Comparison of ENCODE assay signal across 9 cellular contexts in genomic region chr4:89929425-89930272, GRCh38. TPM values are rescaled to one million over a fixed set of nuclear protein-coding genes. Genes with fewer than 3 reads are reported as not detected.
A peak's percentile ranks its signal among the peaks of the same experiment; 100 is the strongest.
DNase-seq lines count a peak whose midpoint lies in the region; ATAC-seq and TF ChIP-seq lines count a peak whose summit lies in the region.
"Had no signal": no experiment of that assay in that cellular context is flagged by ENCODE, and none has a peak within 500 bp of the region (broad histone marks: within the 10 kb centered on the region; RNA-seq: fewer than 3 reads in every experiment).

No MANE protein-coding gene starts in this region.

- no peaks in the 10 kb centered on the region for H4K20me1 ChIP-seq in DND-41 (ENCODE audit: insufficient read depth, low read length)

- no peak overlapping the region for H2AFZ ChIP-seq in DND-41 (ENCODE audit: low read depth, low read length)

- intact Hi-C loops in esophagus squamous epithelium (cut with DNase I), result no loop called here
- intact Hi-C loops in right cardiac atrium (cut with DNase I), result no loop called here

- no peak overlapping the region for H3K4me2 ChIP-seq in DND-41 (ENCODE audit: insufficient read depth, low read length)

- H3K27ac ChIP-seq in DND-41 (ENCODE audit: low read length) (no peak overlapping the region), esophagus squamous epithelium (no peak overlapping the region), right cardiac atrium (ENCODE audit: low read length) (no peak overlapping the region)

- no peak for TF ChIP-seq POLR2A in esophagus squamous epithelium (IDR thresholded peaks at IDR 0.05)

- H3K9me3 ChIP-seq in DND-41 (ENCODE audit: insufficient read depth, low read length, severe bottlenecking) (no peaks in the 10 kb centered on the region), esophagus squamous epithelium (no peaks in the 10 kb centered on the region), right cardiac atrium (ENCODE audit: control insufficient read depth, low read length) (no peaks in the 10 kb centered on the region)

- DNase-seq in DND-41 (no peak), DMS153 treated with DMSO at 0.1 percent for 48 hours (lab: John Stamatoyannopoulos, UW; ENCODE audit: unreplicated experiment) (no peak), esophagus squamous epithelium (lab: John Stamatoyannopoulos, UW) (no peak), right cardiac atrium (no peak), Kasumi-1 (lab: John Stamatoyannopoulos, UW) (no peak)
- DNase-seq in central memory CD4-positive, alpha-beta T cell, result peak; percentile 70
- DNase-seq: cerebellar nuclear complex had no signal

- H3K79me2 ChIP-seq in DND-41 (ENCODE audit: insufficient read depth, low read length), result no peaks in the 10 kb centered on the region

- no peaks in the 10 kb centered on the region for H3K36me3 ChIP-seq in DND-41 (ENCODE audit: insufficient read depth, low read length)
- H3K36me3 ChIP-seq in esophagus squamous epithelium, result no peaks in the 10 kb centered on the region

- peak; percentile 81 for ATAC-seq in DND-41 (ENCODE audit: insufficient read depth, low read depth)
- ATAC-seq in GM19438 (IDR thresholded peaks at IDR 0.05; ENCODE audit: low read depth, unreplicated experiment), result peak; percentile 88
- peak; percentile 60 for ATAC-seq in HG03280 (IDR thresholded peaks at IDR 0.05; ENCODE audit: unreplicated experiment)
- ATAC-seq in right cardiac atrium, result no peak

- H3K27me3 ChIP-seq in DND-41 (ENCODE audit: insufficient read depth, low read length, poor library complexity) (no peaks in the 10 kb centered on the region), esophagus squamous epithelium (no peaks in the 10 kb centered on the region), right cardiac atrium (ENCODE audit: control insufficient read depth, insufficient read depth) (no peaks in the 10 kb centered on the region)

- H3K4me1 ChIP-seq in DND-41 (ENCODE audit: insufficient read depth, low read length) (peaks cover 11% of the 10 kb centered on the region), esophagus squamous epithelium (no peaks in the 10 kb centered on the region), right cardiac atrium (ENCODE audit: control insufficient read depth, insufficient read depth, low read length) (no peaks in the 10 kb centered on the region)

- no peak overlapping the region for H3K9ac ChIP-seq in DND-41 (ENCODE audit: low read depth, low read length)

- TF ChIP-seq CTCF in DND-41 (IDR thresholded peaks at IDR 0.05; ENCODE audit: borderline replicate concordance, extremely low read depth, low read length, poor library complexity, severe bottlenecking) (no peak), esophagus squamous epithelium (IDR thresholded peaks at IDR 0.05) (no peak)

- no peak overlapping the region for H3K4me3 ChIP-seq in DND-41 (ENCODE audit: low read depth in 1 of 2, low read length in 2 of 2)
- H3K4me3 ChIP-seq in esophagus squamous epithelium, result no peak overlapping the region
- no peak overlapping the region for H3K4me3 ChIP-seq in right cardiac atrium (ENCODE audit: low read length)

- WGBS in esophagus squamous epithelium, 2 donors, result 39 to 46% methylated on average over 4 of the region's 4 CpGs
- WGBS in right cardiac atrium, result 72% methylated on average over 4 of the region's 4 CpGs

RNA-seq across cellular contexts. Expression of gene MMRN1, which starts 35.0 kb away (rescaled TPM):
- total RNA-seq in esophagus squamous epithelium, result 10 to 100 TPM in 2 of 4 donors, 1 to 10 TPM in 1, under 1 TPM in 1; 0.80 to 58.0 (median 14.8) TPM
- total RNA-seq in right cardiac atrium, result 10 to 100 TPM in 1 of 4 donors, 1 to 10 TPM in 3; 3.3 to 14.1 (median 5.5) TPM
- polyA plus RNA-seq in right cardiac atrium, result 3.8 TPM

Comparison
In these comparisons a context has a peak if more than half of its experiments do, and no peak if none do; other contexts are left out.
1. ATAC-seq: peak in DND-41 (single experiment), GM19438 (single experiment) and HG03280 (single experiment); none in right cardiac atrium (0 of 2).